ENCODE assay signal across 17 cellular contexts in the genomic region with DNA sequence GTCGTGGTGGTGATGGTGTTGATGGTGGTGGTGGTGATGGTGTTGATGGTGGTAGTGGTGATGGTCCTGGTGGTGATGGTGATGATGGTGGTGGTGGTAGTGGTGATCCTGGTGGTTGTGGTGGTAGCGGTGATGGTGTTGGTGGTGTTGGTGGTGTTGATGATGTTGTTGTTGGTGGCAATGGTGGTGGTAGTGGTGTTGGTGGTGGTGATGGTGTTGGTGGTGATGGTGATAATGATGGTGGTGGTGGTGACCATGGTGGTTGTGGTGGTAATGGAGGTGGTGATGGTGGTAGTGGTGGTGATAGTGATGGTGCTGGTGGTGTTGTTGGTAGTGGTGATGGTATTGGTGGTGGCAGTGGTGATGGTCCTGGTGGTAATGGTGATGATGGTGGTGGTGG. TPM values are rescaled to one million over a fixed set of nuclear protein-coding genes. Genes with fewer than 3 reads are reported as not detected.
"Had no signal": no experiment of that assay in that cellular context is flagged by ENCODE, and none has a peak within 500 bp of the region (broad histone marks: within the 10 kb centered on the region; RNA-seq: fewer than 3 reads in every experiment).

No MANE protein-coding gene starts in this region.

- H3K9me3 ChIP-seq: adrenal gland, colonic mucosa, heart left ventricle, left ventricle myocardium inferior, neutrophil, right atrium auricular region, suprapubic skin, upper lobe of right lung had no signal

- H3K27ac Mint-ChIP-seq: activated T-cell treated with anti-CD3 and anti-CD28 coated beads, Interleukin-2, amount 50 U/mL, for 72 hours had no signal

- H3K4me3 Mint-ChIP-seq: activated T-cell treated with anti-CD3 and anti-CD28 coated beads, Interleukin-2, amount 50 U/mL, for 72 hours; T-cell had no signal

- DNase-seq: activated CD4-positive, CD25-positive, alpha-beta regulatory T cell; activated T-cell treated with anti-CD3 and anti-CD28 coated beads, Interleukin-2, amount 50 U/mL, for 72 hours; adrenal gland; colonic mucosa; heart left ventricle; left ventricle myocardium inferior; mesendoderm; posterior cingulate gyrus; stimulated activated naive CD4-positive, alpha-beta T cell; T-cell; upper lobe of right lung had no signal

- H3K36me3 Mint-ChIP-seq: T-cell had no signal

- H3K4me1 ChIP-seq: adrenal gland, upper lobe of right lung had no signal

- ATAC-seq: activated T-cell treated with anti-CD3 and anti-CD28 coated beads, Interleukin-2, amount 50 U/mL, for 72 hours; heart left ventricle; T-cell; upper lobe of right lung had no signal

- H3K4me3 ChIP-seq: adrenal gland, colonic mucosa, heart left ventricle, left ventricle myocardium inferior, right atrium auricular region, SK-N-MC, smooth muscle cell, suprapubic skin, upper lobe of right lung had no signal

- H3K27me3 ChIP-seq: adrenal gland, colonic mucosa, heart left ventricle, neutrophil, right atrium auricular region, suprapubic skin, upper lobe of right lung had no signal

- H3K36me3 ChIP-seq: adrenal gland, colonic mucosa, heart left ventricle, left ventricle myocardium inferior, neutrophil, right atrium auricular region, suprapubic skin, upper lobe of right lung had no signal

- H3K4me2 ChIP-seq: smooth muscle cell had no signal

- H3K27ac ChIP-seq: adrenal gland, colonic mucosa, heart left ventricle, left ventricle myocardium inferior, neutrophil, right atrium auricular region, SK-N-MC, suprapubic skin, upper lobe of right lung had no signal

RNA-seq across cellular contexts. Expression of gene TLR10, which starts 49.1 kb away (rescaled TPM):
- total RNA-seq: fibroblast of lung, left ventricle myocardium inferior, smooth muscle cell had no signal
- polyA plus RNA-seq: fibroblast of lung, heart left ventricle, smooth muscle cell had no signal
